Comparison of ENCODE assay signal across 18 cellular contexts in the genomic region with DNA sequence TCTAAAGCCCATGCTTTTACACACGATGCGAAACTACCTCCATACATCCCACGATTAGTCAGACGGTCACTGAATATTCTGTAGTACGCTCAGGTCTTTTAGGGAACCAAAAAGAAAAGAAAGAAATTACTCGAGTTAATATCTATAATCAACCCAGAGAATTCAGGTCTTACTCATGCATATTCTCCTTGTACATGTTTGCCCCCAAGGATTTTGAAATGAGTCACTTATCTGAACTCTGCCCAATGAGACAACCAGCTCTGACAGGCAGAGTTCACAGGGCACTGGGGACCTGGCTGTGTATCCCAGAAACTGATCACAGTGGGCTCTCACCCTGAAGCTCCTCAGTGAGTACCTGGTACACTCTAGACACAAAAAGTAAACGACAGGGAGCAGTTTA. TPM values are rescaled to one million over a fixed set of nuclear protein-coding genes. Genes with fewer than 3 reads are reported as not detected.
DNase-seq lines count a peak whose midpoint lies in the region; ATAC-seq and TF ChIP-seq lines count a peak whose summit lies in the region.
"Had no signal": no experiment of that assay in that cellular context is flagged by ENCODE, and none has a peak within 500 bp of the region (broad histone marks: within the 10 kb centered on the region; RNA-seq: fewer than 3 reads in every experiment).

No MANE protein-coding gene starts in this region.

- no peak overlapping the region for H3K9ac ChIP-seq in PC-3 (ENCODE audit: low read length)

- no peak overlapping the region for H3K4me2 ChIP-seq in PC-3 (ENCODE audit: low read length)

- H3F3A ChIP-seq in PC-3 (ENCODE audit: low read length, unreplicated experiment) = no peaks in the 10 kb centered on the region

- intact Hi-C loops in PC-3 (cut with micrococcal nuclease) = no loop called here

- H3K9me3 ChIP-seq in PC-3 (ENCODE audit: low read length) = no peaks in the 10 kb centered on the region
- H3K9me3 ChIP-seq: BE2C had no signal

- no TSS peak for BruUV-seq in PC-3 (replicated peaks; lab: Mats Ljungman, UMichigan)

- TF ChIP-seq CTCF in PC-3 (conservative IDR thresholded peaks at IDR 0.05; ENCODE audit: low read depth, low read length) (no peak), epithelial cell of esophagus (IDR thresholded peaks at IDR 0.05; ENCODE audit: insufficient read depth, low read depth, low read length, missing control alignments) (no peak)

- no peaks in the 10 kb centered on the region for H3K4me1 ChIP-seq in PC-3 (ENCODE audit: insufficient read depth, low read length)
- H3K4me1 ChIP-seq: BE2C had no signal

- POLR2A ChIA-PET in PC-3 (lab: Charles Lee; ENCODE audit: unreplicated experiment) = no interaction called here

- no peaks in the 10 kb centered on the region for H3K27me3 ChIP-seq in PC-3 (ENCODE audit: low read length)
- H3K27me3 ChIP-seq: BE2C had no signal

- ATAC-seq in GM19463 (IDR thresholded peaks at IDR 0.05; ENCODE audit: unreplicated experiment) (peak; percentile 65), PC-3 (no peak), GM21423 (IDR thresholded peaks at IDR 0.05; ENCODE audit: unreplicated experiment) (no peak), HG02970 (IDR thresholded peaks at IDR 0.05; ENCODE audit: low FRiP score, unreplicated experiment) (no peak), GM19324 (IDR thresholded peaks at IDR 0.05; ENCODE audit: low FRiP score, unreplicated experiment) (no peak)
- ATAC-seq: Panc1 had no signal

- H3K27ac ChIP-seq in PC-3 (ENCODE audit: low read length) = no peak overlapping the region

- no peaks in the 10 kb centered on the region for H3K36me3 ChIP-seq in PC-3 (ENCODE audit: low read depth, low read length)
- H3K36me3 ChIP-seq: BE2C had no signal

- DNase-seq in PC-3 = peak; percentile 13
- peak; percentile 73 for DNase-seq in epithelial cell of esophagus (ENCODE audit: low read depth)
- peak; percentile 41 for DNase-seq in renal cortical epithelial cell (ENCODE audit: low read depth)
- no peak for DNase-seq in AG20443 (ENCODE audit: low spot score)
- DNase-seq: BE2C; CD4-positive, alpha-beta T cell; NCI-H146; NCI-H2081 treated with DMSO at 0.1 percent for 48 hours; NCI-H510A; NCI-H82; SIG-M5 had no signal

- no peak overlapping the region for H2AFZ ChIP-seq in PC-3 (ENCODE audit: low read length)

- CTCF ChIA-PET in PC-3 (lab: Charles Lee) = no interaction called here

- no peaks in the 10 kb centered on the region for H4K20me1 ChIP-seq in PC-3 (ENCODE audit: low read length)

- H3K4me3 ChIP-seq in PC-3 (ENCODE audit: low read length) (no peak overlapping the region), epithelial cell of esophagus (ENCODE audit: low read length) (no peak overlapping the region)

- no peaks in the 10 kb centered on the region for H3K9me2 ChIP-seq in PC-3 (replicated peaks; ENCODE audit: low read length)

- H3K79me2 ChIP-seq in PC-3 (ENCODE audit: low read length) = no peaks in the 10 kb centered on the region

RNA-seq across cellular contexts. Expression of a gene that starts 29.2 kb away (rescaled TPM):
- not detected in 2 replicates for total RNA-seq in PC-3 (2014; rRNA removed)
- 2.6 and 13.2 TPM in 2 replicates for total RNA-seq in renal cortical epithelial cell
- total RNA-seq: CD4-positive, alpha-beta T cell; H4; T-helper 1 cell treated with Interleukin-12 subunit alpha and Interleukin-12 subunit beta and Interleukin-4 antibody, amounts not matched to agents 30 ng/mL and 1 ng/mL, for 36 hours had no signal
